In genomic region chr5:151758430-151759241, GRCh38 we compare ENCODE assay signal across 8 cellular contexts. TPM values are rescaled to one million over a fixed set of nuclear protein-coding genes. Genes with fewer than 3 reads are reported as not detected.
DNase-seq lines count a peak whose midpoint lies in the region; ATAC-seq and TF ChIP-seq lines count a peak whose summit lies in the region.

TSS of gene ATOX1 (minus strand) at chr5:151758631. CDS start at chr5:151758551, 80 bp downstream.

- CTCF ChIA-PET in OCI-LY7 (lab: Charles Lee; ENCODE audit: unreplicated experiment) = no interaction called here

- no peaks in the 10 kb centered on the region for H3K9me2 ChIP-seq in OCI-LY7 (ENCODE audit: insufficient read depth, low read length)

- TF ChIP-seq CTCF in OCI-LY7 (conservative IDR thresholded peaks at IDR 0.05; ENCODE audit: low read length) (no peak; the same call in 1 of the 2 replicates), epithelial cell of esophagus (IDR thresholded peaks at IDR 0.05; ENCODE audit: insufficient read depth, low read depth, low read length, missing control alignments) (no peak)

- no peaks in the 10 kb centered on the region for H3K9me3 ChIP-seq in OCI-LY7 (ENCODE audit: low read length)

- DNase-seq in Caki2 (ENCODE audit: low read depth) (peak; percentile 87), HS-5 (ENCODE audit: low read depth) (peak; percentile 58), OCI-LY7 (ENCODE audit: low spot score) (peak; percentile 93), activated T-cell treated with anti-CD3 and anti-CD28 coated beads for 4 hours (peak; percentile 86), epithelial cell of esophagus (ENCODE audit: low read depth) (peak; percentile 92), mucosa of gallbladder (ENCODE audit: low spot score) (peak; percentile 92)
- DNase-seq in stimulated activated CD8-positive, alpha-beta memory T cell treated with anti-CD3 and anti-CD28 coated beads, Interleukin-4, amount 100 ng/mL, for 4 hours (ENCODE audit: low read depth in 2 of 2, low spot score in 1 of 2) = peak; percentile 73 to 76

- BruUV-seq in OCI-LY7 (replicated peaks; lab: Mats Ljungman, UMichigan) = no TSS peak

- peaks cover 26% of the 10 kb centered on the region for H3K4me1 ChIP-seq in OCI-LY7 (ENCODE audit: insufficient read depth, low read length, poor library complexity, severe bottlenecking)

- in situ Hi-C loops in Caki2 (cut with HindIII; ENCODE audit: low pct_unique_long_range_greater_than_20kb, low sequenced_read_pairs) = no loop called here

- H3K27ac ChIP-seq in OCI-LY7 (ENCODE audit: low read depth, low read length, poor library complexity, severe bottlenecking) = no peak within 1 kb of the TSS

- peak within 1 kb of the TSS; percentile 95 for H2AFZ ChIP-seq in OCI-LY7 (ENCODE audit: low read length)

- H3K4me3 ChIP-seq in OCI-LY7 (ENCODE audit: low read depth, low read length, poor library complexity, severe bottlenecking) (peak within 1 kb of the TSS; percentile 87), epithelial cell of esophagus (ENCODE audit: low read length) (peak within 1 kb of the TSS; percentile 93)

- H3K4me2 ChIP-seq in OCI-LY7 (ENCODE audit: low read length) = peak within 1 kb of the TSS; percentile 98

- intact Hi-C loops in OCI-LY7 (cut with micrococcal nuclease; ENCODE audit: unreplicated experiment) = no loop called here

- H4K20me1 ChIP-seq in OCI-LY7 (ENCODE audit: insufficient read depth, low read length) = no peaks in the 10 kb centered on the region

- peak; percentile 83 for ATAC-seq in GM19468 (IDR thresholded peaks at IDR 0.05; ENCODE audit: extremely low read depth, unreplicated experiment)

- POLR2A ChIA-PET in OCI-LY7 (lab: Charles Lee) = interaction anchor here (0.7 to 8.2 kb wide), 3 partner anchors 8 to 23 kb away, joined by 3 to 69 read pairs (median 3); partner anchors contain the start of gene G3BP1

- peaks cover 14% of the 10 kb centered on the region; the same call in 1 of the 2 replicates for H3K79me2 ChIP-seq in OCI-LY7 (ENCODE audit: insufficient read depth, low read depth, low read length)

- H3K36me3 ChIP-seq in OCI-LY7 (ENCODE audit: insufficient read depth, low read length) = peaks cover under 1% of the 10 kb centered on the region; the same call in 1 of the 2 replicates

RNA-seq across cellular contexts. Expression of gene ATOX1, which starts in this region (rescaled TPM):
- 19.8 and 39.4 TPM in 2 replicates for total RNA-seq in Caki2 (2014; rRNA removed; shearing (Covaris generic); ENCODE audit: low replicate concordance)
- total RNA-seq in OCI-LY7 (2014; rRNA removed; shearing (Covaris generic)) = 58.2 and 71.0 TPM in 2 replicates
- total RNA-seq in OCI-LY7 (2022) (86.6 and 92.5 TPM in 2 replicates), mucosa of gallbladder (88.0 TPM)
